ENCODE assay signal across 17 cellular contexts in genomic region chr2:104834431-104834830, GRCh38. TPM values are rescaled to one million over a fixed set of nuclear protein-coding genes. Genes with fewer than 3 reads are reported as not detected.
"Had no signal": no experiment of that assay in that cellular context is flagged by ENCODE, and none has a peak within 500 bp of the region (broad histone marks: within the 10 kb centered on the region; RNA-seq: fewer than 3 reads in every experiment).

No MANE protein-coding gene starts in this region.

- H3K9me3 Mint-ChIP-seq: activated T-helper 17 cell treated with anti-CD3 and anti-CD28 coated beads, Interleukin-2, amount 50 U/mL, for 72 hours; stimulated activated effector memory CD8-positive, alpha-beta T cell treated with anti-CD3 and anti-CD28 coated beads, Interleukin-12 subunit alpha, Interleukin-12 subunit beta, amount 100 ng/mL, for 72 hours had no signal

- H3K4me3 ChIP-seq: coronary artery, esophagus squamous epithelium, neural progenitor cell, pancreas, transverse colon, vagina had no signal

- H2AFZ ChIP-seq: neural progenitor cell had no signal

- H3K36me3 ChIP-seq: esophagus squamous epithelium, neural progenitor cell, pancreas, transverse colon, vagina had no signal

- H3K36me3 Mint-ChIP-seq: stimulated activated effector memory CD8-positive, alpha-beta T cell treated with anti-CD3 and anti-CD28 coated beads, Interleukin-12 subunit alpha, Interleukin-12 subunit beta, amount 100 ng/mL, for 72 hours had no signal

- DNase-seq: activated CD4-positive, alpha-beta T cell treated with anti-CD3 and anti-CD28 coated beads, Interleukin-2, amount 50 U/mL, for 4 hours; activated CD4-positive, CD25-positive, alpha-beta regulatory T cell treated with anti-CD3 and anti-CD28 coated beads, Interleukin-2, amount 50 U/mL, for 72 hours; activated naive CD4-positive, alpha-beta T cell treated with Interleukin-2 at 50 U/mL for 16 hours; effector CD4-positive, alpha-beta T cell; esophagus squamous epithelium; pancreas; retina; T-helper 1 cell; transverse colon had no signal

- H3K4me2 ChIP-seq: neural progenitor cell had no signal

- H3K9ac ChIP-seq: neural progenitor cell had no signal

- H3K4me1 Mint-ChIP-seq: activated T-helper 17 cell treated with anti-CD3 and anti-CD28 coated beads, Interleukin-2, amount 50 U/mL, for 72 hours; stimulated activated effector memory CD8-positive, alpha-beta T cell treated with anti-CD3 and anti-CD28 coated beads, Interleukin-12 subunit alpha, Interleukin-12 subunit beta, amount 100 ng/mL, for 72 hours had no signal

- H3K27me3 ChIP-seq: vagina had no signal

- H3K4me3 Mint-ChIP-seq: activated T-helper 17 cell treated with anti-CD3 and anti-CD28 coated beads, Interleukin-2, amount 50 U/mL, for 72 hours; neural progenitor cell; stimulated activated effector memory CD8-positive, alpha-beta T cell treated with anti-CD3 and anti-CD28 coated beads, Interleukin-12 subunit alpha, Interleukin-12 subunit beta, amount 100 ng/mL, for 72 hours had no signal

- H3K27ac ChIP-seq: coronary artery, esophagus squamous epithelium, neural progenitor cell, pancreas, transverse colon, vagina had no signal

- H3K4me1 ChIP-seq: esophagus squamous epithelium, neural progenitor cell, pancreas, transverse colon, vagina had no signal

- FAIRE-seq: pancreas had no signal

- H3K9me3 ChIP-seq: esophagus squamous epithelium, pancreas, transverse colon, vagina had no signal

- H3K27ac Mint-ChIP-seq: activated T-helper 17 cell treated with anti-CD3 and anti-CD28 coated beads, Interleukin-2, amount 50 U/mL, for 72 hours; neural progenitor cell; stimulated activated effector memory CD8-positive, alpha-beta T cell treated with anti-CD3 and anti-CD28 coated beads, Interleukin-12 subunit alpha, Interleukin-12 subunit beta, amount 100 ng/mL, for 72 hours had no signal

RNA-seq across cellular contexts. Expression of gene POU3F3, which starts 19.5 kb away (rescaled TPM):
- total RNA-seq: activated T-helper 17 cell treated with anti-CD3 and anti-CD28 coated beads, Interleukin-2, amount 50 U/mL, for 72 hours; fibroblast of villous mesenchyme; left lobe of liver; lung microvascular endothelial cell; pancreas; vagina had no signal
